ENCODE assay signal across 1 cellular context in the genomic region with DNA sequence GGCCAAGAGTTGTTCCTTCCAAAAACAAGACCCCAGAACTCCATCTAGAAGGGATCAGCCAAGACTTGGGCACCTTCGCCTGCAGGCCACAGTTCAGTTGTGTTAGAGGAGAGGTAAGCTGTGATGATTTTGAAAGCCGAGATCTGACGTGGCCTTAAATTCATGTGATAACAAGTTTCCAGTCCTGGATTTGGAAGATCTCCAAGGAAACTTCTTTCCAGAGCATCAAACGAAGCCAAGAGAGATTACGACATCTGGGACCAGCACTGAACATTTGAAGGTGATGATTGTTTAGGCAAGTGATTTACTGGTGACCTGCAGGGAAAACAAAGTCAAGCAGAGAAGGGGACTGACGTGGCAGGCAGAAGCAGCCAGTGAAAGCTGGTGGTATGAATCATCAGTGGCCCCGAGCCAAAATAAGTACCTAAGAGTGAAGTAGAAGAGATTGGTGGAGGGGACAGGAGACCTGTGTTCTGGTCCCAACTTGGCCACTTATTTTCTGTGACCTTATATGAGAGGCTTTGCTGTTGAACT.
TF ChIP-seq lines count a peak whose summit lies in the region.

No MANE protein-coding gene starts in this region.

TF ChIP-seq in GM23338, 12 proteins besides CTCF, POLR2A, EP300 and RAD21 (continued from another document):
- TF ChIP-seq, protein P1, sequence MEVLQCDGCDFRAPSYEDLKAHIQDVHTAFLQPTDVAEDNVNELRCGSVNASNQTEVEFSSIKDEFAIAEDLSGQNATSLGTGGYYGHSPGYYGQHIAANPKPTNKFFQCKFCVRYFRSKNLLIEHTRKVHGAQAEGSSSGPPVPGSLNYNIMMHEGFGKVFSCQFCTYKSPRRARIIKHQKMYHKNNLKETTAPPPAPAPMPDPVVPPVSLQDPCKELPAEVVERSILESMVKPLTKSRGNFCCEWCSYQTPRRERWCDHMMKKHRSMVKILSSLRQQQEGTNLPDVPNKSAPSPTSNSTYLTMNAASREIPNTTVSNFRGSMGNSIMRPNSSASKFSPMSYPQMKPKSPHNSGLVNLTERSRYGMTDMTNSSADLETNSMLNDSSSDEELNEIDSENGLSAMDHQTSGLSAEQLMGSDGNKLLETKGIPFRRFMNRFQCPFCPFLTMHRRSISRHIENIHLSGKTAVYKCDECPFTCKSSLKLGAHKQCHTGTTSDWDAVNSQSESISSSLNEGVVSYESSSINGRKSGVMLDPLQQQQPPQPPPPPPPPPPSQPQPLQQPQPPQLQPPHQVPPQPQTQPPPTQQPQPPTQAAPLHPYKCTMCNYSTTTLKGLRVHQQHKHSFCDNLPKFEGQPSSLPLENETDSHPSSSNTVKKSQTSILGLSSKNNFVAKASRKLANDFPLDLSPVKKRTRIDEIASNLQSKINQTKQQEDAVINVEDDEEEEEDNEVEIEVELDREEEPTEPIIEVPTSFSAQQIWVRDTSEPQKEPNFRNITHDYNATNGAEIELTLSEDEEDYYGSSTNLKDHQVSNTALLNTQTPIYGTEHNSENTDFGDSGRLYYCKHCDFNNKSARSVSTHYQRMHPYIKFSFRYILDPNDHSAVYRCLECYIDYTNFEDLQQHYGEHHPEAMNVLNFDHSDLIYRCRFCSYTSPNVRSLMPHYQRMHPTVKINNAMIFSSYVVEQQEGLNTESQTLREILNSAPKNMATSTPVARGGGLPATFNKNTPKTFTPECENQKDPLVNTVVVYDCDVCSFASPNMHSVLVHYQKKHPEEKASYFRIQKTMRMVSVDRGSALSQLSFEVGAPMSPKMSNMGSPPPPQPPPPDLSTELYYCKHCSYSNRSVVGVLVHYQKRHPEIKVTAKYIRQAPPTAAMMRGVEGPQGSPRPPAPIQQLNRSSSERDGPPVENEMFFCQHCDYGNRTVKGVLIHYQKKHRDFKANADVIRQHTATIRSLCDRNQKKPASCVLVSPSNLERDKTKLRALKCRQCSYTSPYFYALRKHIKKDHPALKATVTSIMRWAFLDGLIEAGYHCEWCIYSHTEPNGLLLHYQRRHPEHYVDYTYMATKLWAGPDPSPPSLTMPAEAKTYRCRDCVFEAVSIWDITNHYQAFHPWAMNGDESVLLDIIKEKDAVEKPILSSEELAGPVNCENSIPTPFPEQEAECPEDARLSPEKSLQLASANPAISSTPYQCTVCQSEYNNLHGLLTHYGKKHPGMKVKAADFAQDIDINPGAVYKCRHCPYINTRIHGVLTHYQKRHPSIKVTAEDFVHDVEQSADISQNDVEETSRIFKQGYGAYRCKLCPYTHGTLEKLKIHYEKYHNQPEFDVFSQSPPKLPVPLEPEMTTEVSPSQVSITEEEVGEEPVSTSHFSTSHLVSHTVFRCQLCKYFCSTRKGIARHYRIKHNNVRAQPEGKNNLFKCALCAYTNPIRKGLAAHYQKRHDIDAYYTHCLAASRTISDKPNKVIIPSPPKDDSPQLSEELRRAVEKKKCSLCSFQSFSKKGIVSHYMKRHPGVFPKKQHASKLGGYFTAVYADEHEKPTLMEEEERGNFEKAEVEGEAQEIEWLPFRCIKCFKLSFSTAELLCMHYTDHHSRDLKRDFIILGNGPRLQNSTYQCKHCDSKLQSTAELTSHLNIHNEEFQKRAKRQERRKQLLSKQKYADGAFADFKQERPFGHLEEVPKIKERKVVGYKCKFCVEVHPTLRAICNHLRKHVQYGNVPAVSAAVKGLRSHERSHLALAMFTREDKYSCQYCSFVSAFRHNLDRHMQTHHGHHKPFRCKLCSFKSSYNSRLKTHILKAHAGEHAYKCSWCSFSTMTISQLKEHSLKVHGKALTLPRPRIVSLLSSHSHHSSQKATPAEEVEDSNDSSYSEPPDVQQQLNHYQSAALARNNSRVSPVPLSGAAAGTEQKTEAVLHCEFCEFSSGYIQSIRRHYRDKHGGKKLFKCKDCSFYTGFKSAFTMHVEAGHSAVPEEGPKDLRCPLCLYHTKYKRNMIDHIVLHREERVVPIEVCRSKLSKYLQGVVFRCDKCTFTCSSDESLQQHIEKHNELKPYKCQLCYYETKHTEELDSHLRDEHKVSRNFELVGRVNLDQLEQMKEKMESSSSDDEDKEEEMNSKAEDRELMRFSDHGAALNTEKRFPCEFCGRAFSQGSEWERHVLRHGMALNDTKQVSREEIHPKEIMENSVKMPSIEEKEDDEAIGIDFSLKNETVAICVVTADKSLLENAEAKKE (CRISPR knock-in tag; IDR thresholded peaks at IDR 0.05) = no peak
- TF ChIP-seq STAT1 (IDR thresholded peaks at IDR 0.05; ENCODE audit: unreplicated experiment) (no peak), POLR2AphosphoS5 (IDR thresholded peaks at IDR 0.05; ENCODE audit: low read depth) (no peak), EZH2 (IDR thresholded peaks at IDR 0.05; ENCODE audit: low read depth, unreplicated experiment) (no peak), NANOG (IDR thresholded peaks at IDR 0.05; ENCODE audit: borderline replicate concordance) (no peak), JUNB (IDR thresholded peaks at IDR 0.05; ENCODE audit: unreplicated experiment) (no peak)
